18 cellular contexts compared by ENCODE assay signal in genomic region chr9:36992501-36993316, GRCh38. TPM values are rescaled to one million over a fixed set of nuclear protein-coding genes. Genes with fewer than 3 reads are reported as not detected.
"Had no signal": no experiment of that assay in that cellular context is flagged by ENCODE, and none has a peak within 500 bp of the region (broad histone marks: within the 10 kb centered on the region; RNA-seq: fewer than 3 reads in every experiment).

No MANE protein-coding gene starts in this region.

- H3K27ac Mint-ChIP-seq: activated CD8-positive, alpha-beta T cell treated with anti-CD3 and anti-CD28 coated beads, Interleukin-2, amount 10 ng/mL, durations not matched to agents 7 days and 5 days; activated naive CD8-positive, alpha-beta T cell treated with anti-CD3 and anti-CD28 coated beads, Interleukin-2, amount 50 U/mL, for 24 hours; stimulated activated naive CD8-positive, alpha-beta T cell treated with anti-CD3 and anti-CD28 coated beads, Interleukin-15, amount 100 ng/mL, for 72 hours had no signal

- ATAC-seq: activated CD8-positive, alpha-beta T cell treated with anti-CD3 and anti-CD28 coated beads, Interleukin-2, amount 10 ng/mL, durations not matched to agents 7 days and 5 days; activated naive CD8-positive, alpha-beta T cell treated with anti-CD3 and anti-CD28 coated beads, Interleukin-2, amount 50 U/mL, for 24 hours; gastroesophageal sphincter; stimulated activated naive CD8-positive, alpha-beta T cell treated with anti-CD3 and anti-CD28 coated beads, Interleukin-15, amount 100 ng/mL, for 72 hours had no signal

- H3K36me3 ChIP-seq: esophagus muscularis mucosa, gastroesophageal sphincter, neural progenitor cell, ovary, thoracic aorta, uterus had no signal

- H3K4me3 Mint-ChIP-seq: activated CD8-positive, alpha-beta T cell treated with anti-CD3 and anti-CD28 coated beads, Interleukin-2, amount 10 ng/mL, durations not matched to agents 7 days and 5 days; activated naive CD8-positive, alpha-beta T cell treated with anti-CD3 and anti-CD28 coated beads, Interleukin-2, amount 50 U/mL, for 24 hours; neural progenitor cell; stimulated activated naive CD8-positive, alpha-beta T cell treated with anti-CD3 and anti-CD28 coated beads, Interleukin-15, amount 100 ng/mL, for 72 hours had no signal

- H3K9me3 ChIP-seq: uterus had no signal

- H3K4me1 ChIP-seq: uterus had no signal

- H3K27ac ChIP-seq: esophagus muscularis mucosa, gastroesophageal sphincter, neural progenitor cell, ovary, thoracic aorta, uterus had no signal

- DNase-seq: activated CD4-positive, alpha-beta T cell treated with anti-CD3 and anti-CD28 coated beads for 48 hours; activated CD8-positive, alpha-beta memory T cell treated with anti-CD3 and anti-CD28 coated beads, Interleukin-2, amount 50 U/mL, for 48 hours; activated CD8-positive, alpha-beta T cell treated with anti-CD3 and anti-CD28 coated beads, Interleukin-2, amount 10 ng/mL, durations not matched to agents 7 days and 5 days; activated naive CD4-positive, alpha-beta T cell treated with Interleukin-2 at 50 U/mL for 16 hours; activated naive CD8-positive, alpha-beta T cell treated with anti-CD3 and anti-CD28 coated beads, Interleukin-2, amount 50 U/mL, for 24 hours; hippocampal formation; ovary; stimulated activated CD4-positive, alpha-beta T cell treated with anti-CD3 and anti-CD28 coated beads, Interleukin-4, amount 100 ng/mL, for 1 hour; stimulated activated CD8-positive, alpha-beta memory T cell treated with anti-CD3 and anti-CD28 coated beads, Interleukin-4, amount 100 ng/mL, for 48 hours; stimulated activated naive CD8-positive, alpha-beta T cell treated with anti-CD3 and anti-CD28 coated beads, Interleukin-15, amount 100 ng/mL, for 72 hours; uterus had no signal

- H3K4me3 ChIP-seq: esophagus muscularis mucosa, gastroesophageal sphincter, neural progenitor cell, ovary, thoracic aorta, uterus had no signal

- FAIRE-seq: astrocyte, endometrium had no signal

- H3K27me3 ChIP-seq: ovary had no signal

RNA-seq across cellular contexts. Expression of gene PAX5, which starts 41.4 kb away (rescaled TPM):
- total RNA-seq: astrocyte, kidney epithelial cell had no signal
